Comparison of ENCODE assay signal across 8 cellular contexts in the genomic region with DNA sequence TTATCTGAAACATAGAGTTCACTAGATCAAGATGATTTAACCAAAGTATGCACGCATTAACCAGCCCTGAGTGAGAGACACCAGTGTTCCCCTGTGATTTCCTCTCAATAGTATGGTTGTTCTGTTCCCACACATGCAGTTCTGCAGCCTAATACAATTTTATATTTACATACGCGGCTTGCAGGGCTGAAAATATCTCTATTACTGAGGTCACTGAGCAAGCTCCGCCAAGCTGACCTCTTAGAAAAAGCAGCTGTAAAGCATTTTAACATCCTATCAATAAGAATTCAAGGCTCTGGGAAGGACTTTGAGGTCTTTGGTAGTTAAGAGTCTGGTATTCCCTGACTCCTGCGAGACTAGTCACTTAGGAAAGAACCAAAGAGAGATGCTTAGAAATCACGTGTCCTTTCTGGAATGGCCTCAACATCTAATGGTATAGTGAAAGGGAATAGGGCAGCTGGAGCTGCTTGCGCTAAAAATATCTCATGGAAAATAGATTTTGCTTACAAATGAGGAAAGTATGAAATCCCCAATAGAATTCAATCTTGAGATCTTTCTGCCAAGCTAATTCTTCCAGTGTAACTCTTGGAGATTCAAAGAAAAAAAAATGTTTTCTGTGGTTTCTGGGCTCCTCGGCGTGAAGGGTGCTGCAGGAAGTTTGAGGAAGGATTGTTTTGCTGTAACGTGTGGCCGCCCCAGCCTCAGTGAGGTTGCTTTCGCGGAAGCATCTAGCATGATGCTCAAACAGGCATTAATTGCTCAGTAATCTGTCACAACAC. TPM values are rescaled to one million over a fixed set of nuclear protein-coding genes. Genes with fewer than 3 reads are reported as not detected.
A peak's percentile ranks its signal among the peaks of the same experiment; 100 is the strongest.
DNase-seq lines count a peak whose midpoint lies in the region; ATAC-seq lines count a peak whose summit lies in the region.

No MANE protein-coding gene starts in this region.

- peak overlapping the region; percentile 72 to 77 for H3K4me3 Mint-ChIP-seq in activated T-cell treated with anti-CD3 and anti-CD28 coated beads, Interleukin-2, amount 50 U/mL, for 72 hours

- peaks cover 67% of the 10 kb centered on the region for H3K4me1 Mint-ChIP-seq in activated T-cell treated with anti-CD3 and anti-CD28 coated beads, Interleukin-2, amount 50 U/mL, for 72 hours (ENCODE audit: low read depth)

- no peaks in the 10 kb centered on the region for H3K27me3 ChIP-seq in stomach smooth muscle (ENCODE audit: control insufficient read depth in 1 of 2, insufficient read depth in 2 of 2, low read length in 2 of 2)

- peak; percentile 22 to 30 for DNase-seq in activated CD4-positive, alpha-beta T cell treated with anti-CD3 and anti-CD28 coated beads for 4 hours
- no peak for DNase-seq in activated CD4-positive, alpha-beta T cell treated with anti-CD3 and anti-CD28 coated beads, Interleukin-2, amount 50 U/mL, for 4 hours
- DNase-seq in activated T-cell treated with anti-CD3 and anti-CD28 coated beads, Interleukin-2, amount 50 U/mL, for 72 hours = peak in 1 of 2 donors; percentile 38
- DNase-seq in left ventricle myocardium superior (peak; percentile 35), T1000 (lab: John Stamatoyannopoulos, UW) (no peak), GM19240 (ENCODE audit: insufficient read length, low spot score) (no peak)

- ATAC-seq in HG03378 (IDR thresholded peaks at IDR 0.05; ENCODE audit: unreplicated experiment) (peak; percentile 67), left ventricle myocardium superior (peak; percentile 65)
- peak; percentile 44 to 45 for ATAC-seq in activated T-cell treated with anti-CD3 and anti-CD28 coated beads, Interleukin-2, amount 50 U/mL, for 72 hours (replicated peaks in 1 of 2)

- no peaks in the 10 kb centered on the region for H3K27me3 Mint-ChIP-seq in activated T-cell treated with anti-CD3 and anti-CD28 coated beads, Interleukin-2, amount 50 U/mL, for 72 hours (ENCODE audit: low read depth)

- no peaks in the 10 kb centered on the region for H3K9me3 Mint-ChIP-seq in activated T-cell treated with anti-CD3 and anti-CD28 coated beads, Interleukin-2, amount 50 U/mL, for 72 hours

- H3K36me3 ChIP-seq in stomach smooth muscle (ENCODE audit: control insufficient read depth in 2 of 2, insufficient read depth in 2 of 2, low read length in 2 of 2) = no peaks in the 10 kb centered on the region

- no peaks in the 10 kb centered on the region for H3K9me3 ChIP-seq in stomach smooth muscle (ENCODE audit: control insufficient read depth in 2 of 2, low read length in 2 of 2)

- H3K36me3 Mint-ChIP-seq in activated T-cell treated with anti-CD3 and anti-CD28 coated beads, Interleukin-2, amount 50 U/mL, for 72 hours (ENCODE audit: insufficient read depth in 2 of 2) = peaks cover 2 to 11% of the 10 kb centered on the region in 2 donors

- H3K4me1 ChIP-seq in stomach smooth muscle (ENCODE audit: control insufficient read depth, insufficient read depth, low read length) = no peaks in the 10 kb centered on the region

- H3K27ac Mint-ChIP-seq in activated T-cell treated with anti-CD3 and anti-CD28 coated beads, Interleukin-2, amount 50 U/mL, for 72 hours = peak overlapping the region; percentile 96

- no peak overlapping the region for H3K9ac ChIP-seq in stomach smooth muscle (ENCODE audit: low read length in 2 of 2)

- peak overlapping the region; percentile 59 to 66 for H3K4me3 ChIP-seq in stomach smooth muscle (ENCODE audit: low read length in 2 of 2)

- no peak overlapping the region for H3K27ac ChIP-seq in stomach smooth muscle (ENCODE audit: low read length)

- intact Hi-C loops in left ventricle myocardium superior (cut with micrococcal nuclease) = no loop called here

RNA-seq across cellular contexts. Expression of a gene that starts 59.2 kb away (rescaled TPM):
- total RNA-seq in activated T-cell treated with anti-CD3 and anti-CD28 coated beads, Interleukin-2, amount 50 U/mL, for 72 hours = 100 to 1,000 TPM; 179 to 199 TPM
- 2.3 TPM for total RNA-seq in left ventricle myocardium superior

Comparison
In these comparisons a context has a peak if more than half of its experiments do, and no peak if none do; other contexts are left out.
1. DNase-seq: peak in activated CD4-positive, alpha-beta T cell treated with anti-CD3 and anti-CD28 coated beads for 4 hours (2 of 2) and left ventricle myocardium superior (single experiment); none in activated CD4-positive, alpha-beta T cell treated with anti-CD3 and anti-CD28 coated beads, Interleukin-2, amount 50 U/mL, for 4 hours (0 of 2), T1000 (single experiment) and GM19240 (single experiment).
2. RNA of a gene that starts 59.2 kb away (total RNA-seq): 179 to 199 TPM in activated T-cell treated with anti-CD3 and anti-CD28 coated beads, Interleukin-2, amount 50 U/mL, for 72 hours; 2.3 TPM in left ventricle myocardium superior (single experiment); every median in the first group is over 10 times any median in the second.
3. Peak in every context shown above with its lines, with median percentiles within 50 percentile points of each other: ATAC-seq.